In genomic region chr2:241553981-241554380, GRCh38 we compare ENCODE assay signal across 2 cellular contexts.
TF ChIP-seq lines count a peak whose summit lies in the region.

No MANE protein-coding gene starts in this region.

TF ChIP-seq in SK-N-SH treated with all-trans-retinoic acid at 6 μM for 48 hours, 23 proteins besides CTCF, POLR2A, EP300 and RAD21 (continued from another document):
- no peak for TF ChIP-seq POU6F1 (CRISPR knock-in tag; IDR thresholded peaks at IDR 0.05; ENCODE audit: borderline replicate concordance, low read depth)
- TF ChIP-seq ZC3H10 (CRISPR knock-in tag; IDR thresholded peaks at IDR 0.05): no peak
- TF ChIP-seq PATZ1 (CRISPR knock-in tag; IDR thresholded peaks at IDR 0.05; ENCODE audit: borderline replicate concordance): no peak

TF ChIP-seq in SK-N-SH, 30 proteins besides CTCF, POLR2A, EP300 and RAD21 (continued from another document):
- TF ChIP-seq ZBTB33 (IDR thresholded peaks at IDR 0.05; ENCODE audit: borderline replicate concordance, low read depth) (no peak), NFIC (IDR thresholded peaks at IDR 0.05; ENCODE audit: borderline replicate concordance) (no peak), MXI1 (IDR thresholded peaks at IDR 0.05; ENCODE audit: low read depth, low read length) (no peak), TCF12 (IDR thresholded peaks at IDR 0.05) (no peak), REST (IDR thresholded peaks at IDR 0.05; ENCODE audit: low read depth, low read length) (no peak), MAX (IDR thresholded peaks at IDR 0.05; ENCODE audit: low read depth) (no peak), TAF1 (IDR thresholded peaks at IDR 0.05; ENCODE audit: borderline replicate concordance, low read depth, low read length) (no peak), CHD2 (IDR thresholded peaks at IDR 0.05; ENCODE audit: low read length, partially characterized antibody) (no peak)
TF ChIP-seq in SK-N-SH: peak in this region for 0.
